Comparison of ENCODE assay signal across 17 cellular contexts in genomic region chr5:2052687-2053086, GRCh38.
DNase-seq lines count a peak whose midpoint lies in the region; ATAC-seq, FAIRE-seq and TF ChIP-seq lines count a peak whose summit lies in the region.
"Had no signal": no experiment of that assay in that cellular context is flagged by ENCODE, and none has a peak within 500 bp of the region (broad histone marks: within the 10 kb centered on the region; RNA-seq: fewer than 3 reads in every experiment).

No MANE protein-coding gene starts in this region.

- in situ Hi-C loops in K562 (cut with MboI), result no loop called here

- TF ChIP-seq CTCF in H9 (conservative IDR thresholded peaks at IDR 0.05) (0 out of 3 replicates have a peak, but pooled peaks have one; percentile 10), K562 (IDR thresholded peaks at IDR 0.05 in 2 of 3, conservative IDR thresholded peaks at IDR 0.05 in 1 of 3; ENCODE audit: insufficient read depth in 2 of 3, low read depth in 1 of 3, low read length in 3 of 3) (0 out of 6 replicates have a peak, but pooled peaks of 1 of the 3 experiments have one; percentile 15), glutamatergic neuron (IDR thresholded peaks at IDR 0.05; ENCODE audit: partially characterized antibody, unreplicated experiment) (no peak)

- H3K27ac Mint-ChIP-seq in H9 (no peak overlapping the region), glutamatergic neuron (ENCODE audit: unreplicated experiment) (peak overlapping the region; percentile 39)
- H3K27ac Mint-ChIP-seq: CD4-positive, alpha-beta memory T cell had no signal

- no peak overlapping the region for H4K8ac ChIP-seq in H9 (replicated peaks; ENCODE audit: insufficient read length, low read depth, low read length)

- H3K4me3 Mint-ChIP-seq in H9 (no peak overlapping the region), glutamatergic neuron (ENCODE audit: unreplicated experiment) (no peak overlapping the region)
- H3K4me3 Mint-ChIP-seq: CD4-positive, alpha-beta memory T cell had no signal

- peak; percentile 71 for ATAC-seq in K562
- ATAC-seq in GM21619 (IDR thresholded peaks at IDR 0.05; ENCODE audit: unreplicated experiment), result no peak
- no peak for ATAC-seq in GM18907 (IDR thresholded peaks at IDR 0.05; ENCODE audit: unreplicated experiment)

- no peak overlapping the region for H3K4me3 ChIP-seq in K562
- H3K4me3 ChIP-seq: HAP-1 had no signal

- H3K23me2 ChIP-seq in H9 (ENCODE audit: insufficient read length, low read depth, low read length, poor library complexity, severe bottlenecking), result no peaks in the 10 kb centered on the region

- H3K27me3 Mint-ChIP-seq in H9 (ENCODE audit: low read depth) (no peaks in the 10 kb centered on the region; the same call in none of the 2 replicates), glutamatergic neuron (ENCODE audit: unreplicated experiment) (peaks cover 2% of the 10 kb centered on the region)

- no peak overlapping the region for H4K5ac ChIP-seq in H9 (ENCODE audit: insufficient read length, low read depth, low read length)

- no peak for FAIRE-seq in K562 (lab: Jason Lieb, UNC)
- FAIRE-seq: GM12891, GM18507 had no signal

- H3K36me3 Mint-ChIP-seq in H9 (ENCODE audit: insufficient read depth in 1 of 3, low read depth in 3 of 3) (peaks cover 0 to 4% (median 3%) of the 10 kb centered on the region in 3 experiments; a peak in 3 of 7 replicates), glutamatergic neuron (ENCODE audit: unreplicated experiment) (peaks cover 9% of the 10 kb centered on the region)
- H3K36me3 Mint-ChIP-seq: CD4-positive, alpha-beta memory T cell had no signal

- peaks cover 11 to 14% of the 10 kb centered on the region in 2 experiments for H3K9me3 Mint-ChIP-seq in H9
- H3K9me3 Mint-ChIP-seq in glutamatergic neuron (ENCODE audit: unreplicated experiment), result peaks cover 3% of the 10 kb centered on the region

- TF ChIP-seq EP300 in K562 (IDR thresholded peaks at IDR 0.05; ENCODE audit: low read length), result no peak

- DNase-seq in H9, result no peak
- DNase-seq in HT1080 (ENCODE audit: low read depth), result peak; percentile 53
- DNase-seq in K562 (ENCODE audit: extremely low read depth in 1 of 4, low spot score in 3 of 4), result no peak
- no peak for DNase-seq in glutamatergic neuron
- no peak for DNase-seq in NCI-H1436 treated with DMSO at 0.1 percent for 48 hours (lab: John Stamatoyannopoulos, UW)
- DNase-seq: C1 segment of cervical spinal cord; Calu3; CD4-positive, alpha-beta memory T cell; COR-L47; DMS53; DMS79 treated with DMSO at 0.1 percent for 48 hours; GF-D8 had no signal

- H3T11ph ChIP-seq in H9 (ENCODE audit: low read length), result no peak overlapping the region

- no peak overlapping the region for H3K56ac ChIP-seq in H9 (ENCODE audit: insufficient read length, low read depth, low read length)

- no peak overlapping the region for H2AK5ac ChIP-seq in H9 (ENCODE audit: insufficient read length, low read length)

- H3K14ac ChIP-seq in H9 (ENCODE audit: insufficient read depth, low read length), result no peak overlapping the region

- intact Hi-C loops in K562 (cut with micrococcal nuclease), result no loop called here

- no peak for TF ChIP-seq RAD21 in K562 (CRISPR knock-in tag; conservative IDR thresholded peaks at IDR 0.05 in 1 of 2, IDR thresholded peaks at IDR 0.05 in 1 of 2)

- H3K4me2 ChIP-seq in H9 (ENCODE audit: insufficient read depth, insufficient read length, low read length), result no peak overlapping the region
- no peak overlapping the region for H3K4me2 ChIP-seq in K562 (ENCODE audit: insufficient read depth, low read length)

- H2BK20ac ChIP-seq in H9 (ENCODE audit: low read depth, low read length, poor library complexity, severe bottlenecking), result no peak overlapping the region

- H2AFZ ChIP-seq in H9 (ENCODE audit: low read length) (no peak overlapping the region), K562 (ENCODE audit: low read depth, low read length) (no peak overlapping the region)

- H3K9me1 ChIP-seq in K562 (ENCODE audit: control insufficient read depth, insufficient read depth, low read length), result no peaks in the 10 kb centered on the region

- H2BK5ac ChIP-seq in H9 (ENCODE audit: insufficient read length, low read length), result no peak overlapping the region

- POLR2A ChIA-PET in K562 (lab: Yijun Ruan, JAX), result interaction anchor here (0.6 to 0.8 kb wide), 2 partner anchors 13 to 52 kb away, joined by 4 to 6 read pairs; no protein-coding TSS in a partner anchor

- H2BK15ac ChIP-seq in H9 (ENCODE audit: low read depth, low read length), result no peak overlapping the region

- no peaks in the 10 kb centered on the region for H3K79me1 ChIP-seq in H9 (ENCODE audit: insufficient read depth, low read depth, low read length, poor library complexity, severe bottlenecking)

- H3K27ac ChIP-seq in H9 (ENCODE audit: insufficient read length, low read depth, low read length) (no peak overlapping the region), K562 (ENCODE audit: extremely low read depth, low read depth, low read length) (no peak overlapping the region)

- no peaks in the 10 kb centered on the region for H3K27me3 ChIP-seq in H9 (ENCODE audit: insufficient read depth, low read length)
- H3K27me3 ChIP-seq in K562 (ENCODE audit: control insufficient read depth in 2 of 2, insufficient read depth in 2 of 2, low read length in 2 of 2), result peaks cover 9 to 35% of the 10 kb centered on the region in 2 experiments; a peak in 3 of 5 replicates

- H3K4ac ChIP-seq in H9 (ENCODE audit: low read depth, low read length), result no peak overlapping the region

- H3K23ac ChIP-seq in H9 (ENCODE audit: insufficient read length, low read depth, low read length), result no peak overlapping the region

- no peak overlapping the region for H2BK120ac ChIP-seq in H9 (ENCODE audit: low read depth, low read length, poor library complexity, severe bottlenecking)

- no peaks in the 10 kb centered on the region for H3K36me3 ChIP-seq in K562 (ENCODE audit: control insufficient read depth, insufficient read depth, low read length)
- H3K36me3 ChIP-seq: HAP-1 had no signal

- no peaks in the 10 kb centered on the region for H4K20me1 ChIP-seq in H9 (ENCODE audit: control insufficient read depth, insufficient read depth, insufficient read length)
- H4K20me1 ChIP-seq in K562 (replicated peaks; ENCODE audit: control insufficient read depth, insufficient read depth, low read length), result no peaks in the 10 kb centered on the region

- H3K4me1 Mint-ChIP-seq in H9 (peaks cover 4 to 6% of the 10 kb centered on the region in 2 experiments), glutamatergic neuron (ENCODE audit: low read depth, unreplicated experiment) (no peaks in the 10 kb centered on the region)
- H3K4me1 Mint-ChIP-seq: CD4-positive, alpha-beta memory T cell had no signal

- no peak overlapping the region for H3K18ac ChIP-seq in H9 (ENCODE audit: insufficient read length, low read depth, low read length)

- TF ChIP-seq POLR2A in K562 (conservative IDR thresholded peaks at IDR 0.05), result no peak

- WGBS in H9 (ENCODE audit: extremely low coverage, insufficient read length, low lambda C conversion rate), result no CpG with 5 or more reads among the region's 13 CpGs
- WGBS in K562 (ENCODE audit: insufficient coverage, low coverage, missing lambda C conversion rate), result 1% methylated on average over 13 of the region's 13 CpGs

- H3K9ac ChIP-seq in H9 (ENCODE audit: extremely low read depth, insufficient read length, low read length) (no peak overlapping the region), K562 (ENCODE audit: insufficient read depth in 1 of 2, low read depth in 2 of 2, low read length in 2 of 2) (no peak overlapping the region)

- CTCF ChIA-PET in K562 (lab: Yijun Ruan, JAX; ENCODE audit: low intra/inter-chr PET ratio), result no interaction called here

- no peak overlapping the region for H4K91ac ChIP-seq in H9 (ENCODE audit: insufficient read length, low read depth, low read length)

- H3K4me1 ChIP-seq in H9 (ENCODE audit: insufficient read depth, low read length) (no peaks in the 10 kb centered on the region), K562 (replicated peaks in 1 of 2; ENCODE audit: control insufficient read depth in 2 of 2, insufficient read depth in 2 of 2, low read length in 2 of 2) (no peaks in the 10 kb centered on the region)
- H3K4me1 ChIP-seq: HAP-1 had no signal

- no peaks in the 10 kb centered on the region for H3K79me2 ChIP-seq in H9 (ENCODE audit: insufficient read depth, low read length)
- H3K79me2 ChIP-seq in K562 (ENCODE audit: control insufficient read depth, insufficient read depth, low read length), result no peaks in the 10 kb centered on the region

- H2BK12ac ChIP-seq in H9 (ENCODE audit: insufficient read length, low read depth, low read length), result no peak overlapping the region

- no peaks in the 10 kb centered on the region for H3K9me3 ChIP-seq in H9 (ENCODE audit: control insufficient read depth, low read depth, low read length)
- no peaks in the 10 kb centered on the region for H3K9me3 ChIP-seq in K562 (replicated peaks; ENCODE audit: control insufficient read depth, insufficient read depth, low read depth, low read length)
- H3K9me3 ChIP-seq: HAP-1 had no signal

- BruUV-seq in K562 (replicated peaks; lab: Mats Ljungman, UMichigan), result no TSS peak

TF ChIP-seq in K562, 482 proteins besides CTCF, POLR2A, EP300 and RAD21 (continues in another document):
- no peak for TF ChIP-seq IRF1 (CRISPR knock-in tag; IDR thresholded peaks at IDR 0.05; ENCODE audit: borderline replicate concordance)
- TF ChIP-seq E2F4 (CRISPR knock-in tag; IDR thresholded peaks at IDR 0.05; ENCODE audit: low read depth), result no peak
